Comparison of ENCODE assay signal across 9 cellular contexts in genomic region chr3:150759947-150760346, GRCh38. TPM values are rescaled to one million over a fixed set of nuclear protein-coding genes. Genes with fewer than 3 reads are reported as not detected.
DNase-seq lines count a peak whose midpoint lies in the region; ATAC-seq, FAIRE-seq and TF ChIP-seq lines count a peak whose summit lies in the region.
"Had no signal": no experiment of that assay in that cellular context is flagged by ENCODE, and none has a peak within 500 bp of the region (broad histone marks: within the 10 kb centered on the region; RNA-seq: fewer than 3 reads in every experiment).

No MANE protein-coding gene starts in this region.

- peaks cover 19% of the 10 kb centered on the region for H3K4me1 ChIP-seq in foreskin keratinocyte
- H3K4me1 ChIP-seq in small intestine (ENCODE audit: control insufficient read depth in 2 of 2, insufficient read depth in 1 of 2, low read depth in 1 of 2, low read length in 1 of 2) = peaks cover 12 to 15% of the 10 kb centered on the region in 2 donors

- CTCF ChIA-PET in activated CD4-positive, alpha-beta memory T cell treated with anti-CD3 and anti-CD28 coated beads, Interleukin-2, amount 10 ng/mL, durations not matched to agents 7 days and 5 days (lab: Charles Lee) = interaction anchor here (0.7 to 2.4 kb wide), 4 partner anchors 28 to 468 kb away, joined by 3 to 12 read pairs (median 3); no protein-coding TSS in a partner anchor

- no peaks in the 10 kb centered on the region for H3K9me3 ChIP-seq in small intestine (ENCODE audit: control insufficient read depth, low read depth)

- 21 to 51% (median 26%) methylated on average over 2 of the region's 2 CpGs for WGBS in small intestine, 3 donors

- DNase-seq in HFFc6 (no peak), foreskin keratinocyte (no peak), small intestine (no peak), NCI-H345 treated with DMSO at 0.1 percent for 48 hours (lab: John Stamatoyannopoulos, UW; ENCODE audit: unreplicated experiment) (no peak), SHP77 treated with DMSO at 0.1 percent for 48 hours (lab: John Stamatoyannopoulos, UW) (no peak)
- no peak for DNase-seq in activated CD4-positive, alpha-beta memory T cell treated with anti-CD3 and anti-CD28 coated beads, Interleukin-2, amount 10 ng/mL, durations not matched to agents 7 days and 5 days

- no peak for FAIRE-seq in small intestine (lab: Jason Lieb, UNC)

- ATAC-seq in foreskin keratinocyte (no peak), GM19023 (IDR thresholded peaks at IDR 0.05; ENCODE audit: unreplicated experiment) (no peak), HG03039 (IDR thresholded peaks at IDR 0.05; ENCODE audit: unreplicated experiment) (no peak)

- no peaks in the 10 kb centered on the region for H3K9me3 Mint-ChIP-seq in HFFc6
- no peaks in the 10 kb centered on the region for H3K9me3 Mint-ChIP-seq in activated CD4-positive, alpha-beta memory T cell treated with anti-CD3 and anti-CD28 coated beads, Interleukin-2, amount 10 ng/mL, durations not matched to agents 7 days and 5 days

- TF ChIP-seq CTCF in HFFc6 (IDR thresholded peaks at IDR 0.05) = no peak
- TF ChIP-seq CTCF in foreskin keratinocyte (conservative IDR thresholded peaks at IDR 0.05) = no peak

- H3K36me3 ChIP-seq in small intestine (ENCODE audit: control insufficient read depth in 2 of 2, insufficient read depth in 2 of 2, low read length in 2 of 2) = no peaks in the 10 kb centered on the region

- peak overlapping the region; percentile 96 for H3K27ac ChIP-seq in foreskin keratinocyte
- peak overlapping the region; percentile 22 to 59 for H3K27ac ChIP-seq in small intestine (ENCODE audit: low read depth in 1 of 2, low read length in 1 of 2)

- H3K27me3 Mint-ChIP-seq in HFFc6 (ENCODE audit: insufficient read depth) = no peaks in the 10 kb centered on the region; the same call in 1 of the 2 replicates
- no peaks in the 10 kb centered on the region for H3K27me3 Mint-ChIP-seq in activated CD4-positive, alpha-beta memory T cell treated with anti-CD3 and anti-CD28 coated beads, Interleukin-2, amount 10 ng/mL, durations not matched to agents 7 days and 5 days

- H3K4me3 ChIP-seq in small intestine (ENCODE audit: low read depth in 1 of 2, low read length in 2 of 2) = peak overlapping the region in 1 of 2 donors; percentile 95

- peak overlapping the region; percentile 97 for H3K4me3 Mint-ChIP-seq in HFFc6
- H3K4me3 Mint-ChIP-seq in activated CD4-positive, alpha-beta memory T cell treated with anti-CD3 and anti-CD28 coated beads, Interleukin-2, amount 10 ng/mL, durations not matched to agents 7 days and 5 days = peak overlapping the region; percentile 88

- POLR2A ChIA-PET in activated CD4-positive, alpha-beta memory T cell treated with anti-CD3 and anti-CD28 coated beads, Interleukin-2, amount 10 ng/mL, durations not matched to agents 7 days and 5 days (lab: Charles Lee) = interaction anchor here (0.9 to 8.3 kb wide), 11 partner anchors 8 to 441 kb away, joined by 3 to 156 read pairs (median 9); partner anchors contain the start of genes EIF2A, SELENOT, SERP1 and TSC22D2

- H3K36me3 Mint-ChIP-seq in HFFc6 (ENCODE audit: low read depth) = peaks cover 5% of the 10 kb centered on the region
- H3K36me3 Mint-ChIP-seq in activated CD4-positive, alpha-beta memory T cell treated with anti-CD3 and anti-CD28 coated beads, Interleukin-2, amount 10 ng/mL, durations not matched to agents 7 days and 5 days (ENCODE audit: low read depth) = peaks cover 60% of the 10 kb centered on the region

- H3K27me3 ChIP-seq in foreskin keratinocyte = no peaks in the 10 kb centered on the region
- H3K27me3 ChIP-seq in small intestine (ENCODE audit: control insufficient read depth in 2 of 2, insufficient read depth in 2 of 2, low read length in 2 of 2) = no peaks in the 10 kb centered on the region

- peaks cover 58% of the 10 kb centered on the region for H3K4me1 Mint-ChIP-seq in HFFc6 (ENCODE audit: low read depth)
- H3K4me1 Mint-ChIP-seq in activated CD4-positive, alpha-beta memory T cell treated with anti-CD3 and anti-CD28 coated beads, Interleukin-2, amount 10 ng/mL, durations not matched to agents 7 days and 5 days = peaks cover 55% of the 10 kb centered on the region

- H3K27ac Mint-ChIP-seq in HFFc6 = peak overlapping the region; percentile 93
- peak overlapping the region; percentile 99 for H3K27ac Mint-ChIP-seq in activated CD4-positive, alpha-beta memory T cell treated with anti-CD3 and anti-CD28 coated beads, Interleukin-2, amount 10 ng/mL, durations not matched to agents 7 days and 5 days

RNA-seq across cellular contexts. Expression of gene SIAH2, which starts 3.0 kb away (rescaled TPM):
- total RNA-seq in HFFc6 (2021; fragmentation: NEBNext Ultra II Directional; extraction: Animal tissue kit (Norgen Biotek cat#: 25700)) = 10 to 100 TPM; 14.6 to 18.2 (median 15.9) TPM
- 10 to 100 TPM; 42.5 to 44.9 TPM for total RNA-seq in activated CD4-positive, alpha-beta memory T cell treated with anti-CD3 and anti-CD28 coated beads, Interleukin-2, amount 10 ng/mL, durations not matched to agents 7 days and 5 days
- 33.3 and 37.7 TPM in 2 replicates for total RNA-seq in foreskin keratinocyte
- polyA plus RNA-seq in foreskin keratinocyte (26.5 and 30.2 TPM in 2 replicates), small intestine (10 to 100 TPM; 14.5 to 17.4 (median 15.1) TPM)

RNA-seq across cellular contexts. Expression of gene ERICH6, which starts 56.2 kb away (rescaled TPM):
- under 1 TPM in 1 of 6 experiments, not detected in 5; 0.30 TPM for total RNA-seq in HFFc6 (2021; fragmentation: NEBNext Ultra II Directional; extraction: Animal tissue kit (Norgen Biotek cat#: 25700))
- under 1 TPM; 0.38 to 0.81 TPM for total RNA-seq in activated CD4-positive, alpha-beta memory T cell treated with anti-CD3 and anti-CD28 coated beads, Interleukin-2, amount 10 ng/mL, durations not matched to agents 7 days and 5 days
- total RNA-seq in foreskin keratinocyte = not detected in 2 replicates
- polyA plus RNA-seq in foreskin keratinocyte (not detected in 2 replicates), small intestine (not detected)
- total RNA-seq: omental fat pad had no signal
